Comparison of ENCODE assay signal across 2 cellular contexts in genomic region chr12:121989266-121989950, GRCh38.
TF ChIP-seq lines count a peak whose summit lies in the region.

No MANE protein-coding gene starts in this region.

TF ChIP-seq in HEK293T, 16 proteins besides CTCF, POLR2A, EP300 and RAD21:
- TF ChIP-seq ELF4 (IDR thresholded peaks at IDR 0.05) (no peak), SP1 (IDR thresholded peaks at IDR 0.05) (no peak), PKNOX1 (IDR thresholded peaks at IDR 0.05) (peak; percentile 92), CTBP1 (IDR thresholded peaks at IDR 0.05; ENCODE audit: borderline replicate concordance) (peak; percentile 76; the same call in 1 of the 2 replicates), ARNT (IDR thresholded peaks at IDR 0.05) (peak; percentile 77; the same call in 1 of the 2 replicates), FOXM1 (IDR thresholded peaks at IDR 0.05; ENCODE audit: borderline replicate concordance) (peak; percentile 49; the same call in 1 of the 2 replicates)

TF ChIP-seq in K562, 482 proteins besides CTCF, POLR2A, EP300 and RAD21:
- peak; percentile 41; the same call in 1 of the 2 replicates for TF ChIP-seq ZNF263 (CRISPR knock-in tag; IDR thresholded peaks at IDR 0.05; ENCODE audit: borderline replicate concordance)
- no peak for TF ChIP-seq GTF2F1 (IDR thresholded peaks at IDR 0.05; ENCODE audit: low read depth, low read length)
